In the genomic region with DNA sequence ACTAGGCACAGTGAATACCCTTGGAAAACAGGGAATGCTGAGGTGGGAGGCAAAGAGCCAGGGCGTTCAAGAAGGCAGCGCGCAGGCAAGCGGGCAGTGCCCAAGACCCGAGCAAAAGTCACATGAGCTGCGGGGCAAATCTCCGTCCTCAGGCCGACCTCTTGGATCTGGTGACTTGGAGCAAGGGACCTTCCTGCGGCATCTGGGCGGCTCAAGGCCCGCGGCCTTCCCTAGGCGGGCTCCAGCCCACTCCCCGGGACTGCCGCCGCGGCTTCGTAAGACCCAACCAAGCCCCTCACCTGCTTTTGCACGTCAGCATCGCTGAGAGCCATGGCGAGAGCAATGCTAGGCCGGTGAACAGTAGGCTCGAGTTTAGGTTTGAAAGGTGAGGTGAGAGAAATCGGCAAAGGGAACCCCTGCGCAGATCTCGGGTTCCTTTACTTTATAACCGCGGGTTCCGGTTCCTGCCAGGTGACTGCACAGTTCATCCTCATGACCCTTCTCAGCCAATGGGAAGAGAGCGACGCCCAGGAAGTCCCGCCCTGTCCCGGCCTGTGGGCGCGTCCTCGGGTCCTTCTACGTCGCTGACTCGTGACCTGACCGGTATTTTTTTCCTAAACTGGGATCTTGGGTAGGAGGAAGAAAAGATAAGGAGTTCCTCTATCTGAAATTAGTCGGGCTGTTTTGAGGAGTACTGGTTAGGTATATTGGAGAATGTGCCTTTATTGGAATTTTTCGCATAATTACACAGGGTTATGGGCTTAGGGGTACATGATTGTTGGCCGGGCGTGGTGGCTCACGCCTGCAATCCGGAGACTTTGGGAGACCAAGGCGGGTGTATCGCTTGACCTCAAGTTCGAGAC, we compare ENCODE assay signal across 8 cellular contexts. TPM values are rescaled to one million over a fixed set of nuclear protein-coding genes. Genes with fewer than 3 reads are reported as not detected.
DNase-seq lines count a peak whose midpoint lies in the region; ATAC-seq, FAIRE-seq and TF ChIP-seq lines count a peak whose summit lies in the region.

A gene (minus strand): TSS at position 446 of the 863 bp plus-strand sequence. CDS start 114 bp downstream, at position 332.

- TF ChIP-seq POLR2A in GM12892 (IDR thresholded peaks at IDR 0.05; ENCODE audit: low read depth, low read length) (peak; percentile 85), adrenal gland (IDR thresholded peaks at IDR 0.05) (peak; percentile 71 to 94), heart left ventricle (IDR thresholded peaks at IDR 0.05) (peak in 1 of 2 donors; percentile 74)

- no peaks in the 10 kb centered on the region for H3K27me3 Mint-ChIP-seq in type B pancreatic cell

- peak; percentile 83 for FAIRE-seq in GM12892 (lab: Jason Lieb, UNC)

- H3K9me3 ChIP-seq in adrenal gland (replicated peaks in 1 of 3) (no peaks in the 10 kb centered on the region), heart left ventricle (no peaks in the 10 kb centered on the region)

- ATAC-seq in HG02852 (IDR thresholded peaks at IDR 0.05; ENCODE audit: unreplicated experiment) (peak; percentile 99), heart left ventricle (peak; percentile 100)

- H3K27ac ChIP-seq in adrenal gland (peak within 1 kb of the TSS; percentile 84 to 98 (median 94)), heart left ventricle (peak within 1 kb of the TSS; percentile 77 to 96 (median 92))

- 0 to 1% (median 1%) methylated on average over 34 to 49 of the region's 49 CpGs for WGBS in adrenal gland, 4 donors
- WGBS in heart left ventricle, 4 donors = 0 to 1% (median 0%) methylated on average over 32 to 49 of the region's 49 CpGs

- DNase-seq in GM12892 (ENCODE audit: insufficient read length) = peak; percentile 91
- peak; percentile 91 for DNase-seq in NCI-H146 (lab: John Stamatoyannopoulos, UW)
- DNase-seq in T-helper 1 cell = peak; percentile 86 to 94 (median 91)
- DNase-seq in adrenal gland = peak; percentile 97 to 99 (median 98)
- peak; percentile 96 to 97 (median 97) for DNase-seq in heart left ventricle
- peak; percentile 97 for DNase-seq in pons (ENCODE audit: low spot score)
- DNase-seq in type B pancreatic cell (ENCODE audit: extremely low spot score, unreplicated experiment) = peak; percentile 94

- H3K27me3 ChIP-seq in adrenal gland = no peaks in the 10 kb centered on the region
- no peaks in the 10 kb centered on the region for H3K27me3 ChIP-seq in heart left ventricle

- intact Hi-C loops in adrenal gland (cut with DNase I) (no loop called here), heart left ventricle (cut with DNase I) (loop anchor here in 4 of 10 donors (1.0 to 10.0 kb wide), 4 partner anchors 10 to 64 kb away; a partner anchor contains a TSS)

- H3K4me1 Mint-ChIP-seq in type B pancreatic cell (ENCODE audit: unreplicated experiment) = no peaks in the 10 kb centered on the region

- peak within 1 kb of the TSS; percentile 86 to 99 (median 92) for H3K4me3 ChIP-seq in adrenal gland
- peak within 1 kb of the TSS; percentile 79 to 100 (median 93) for H3K4me3 ChIP-seq in heart left ventricle

- H3K36me3 ChIP-seq in adrenal gland (replicated peaks in 1 of 2) (no peaks in the 10 kb centered on the region), heart left ventricle (peaks cover 0 to 20% (median 10%) of the 10 kb centered on the region in 9 donors)

- peaks cover 4% of the 10 kb centered on the region for H3K36me3 Mint-ChIP-seq in type B pancreatic cell

- peaks cover 25 to 48% of the 10 kb centered on the region in 2 donors for H3K4me1 ChIP-seq in adrenal gland (replicated peaks in 1 of 2)
- peaks cover 0 to 39% (median 21%) of the 10 kb centered on the region in 12 donors for H3K4me1 ChIP-seq in heart left ventricle

- peak within 1 kb of the TSS; percentile 98 for H3K4me3 Mint-ChIP-seq in type B pancreatic cell

- H3K27ac Mint-ChIP-seq in type B pancreatic cell = peak within 1 kb of the TSS; percentile 99

- no peak for TF ChIP-seq CTCF in adrenal gland (IDR thresholded peaks at IDR 0.05)
- TF ChIP-seq CTCF in heart left ventricle (IDR thresholded peaks at IDR 0.05) = no peak
- no peak for TF ChIP-seq CTCF in type B pancreatic cell (conservative IDR thresholded peaks at IDR 0.05)

- H3K9me3 Mint-ChIP-seq in type B pancreatic cell = no peaks in the 10 kb centered on the region

RNA-seq across cellular contexts. Expression of the gene that starts here (rescaled TPM):
- polyA plus RNA-seq in GM12892 (2012; ENCODE audit: missing spikeins) = 96.7 TPM
- total RNA-seq in adrenal gland (100 to 1,000 TPM; 137 to 245 (median 184) TPM), heart left ventricle (100 to 1,000 TPM; 188 to 293 (median 222) TPM), type B pancreatic cell (ENCODE audit: low replicate concordance) (64.2 and 77.3 TPM in 2 replicates)
- polyA plus RNA-seq in adrenal gland (100 to 1,000 TPM in 1 of 3 donors, 10 to 100 TPM in 2; 88.1 to 388 (median 91.5) TPM), heart left ventricle (100 to 1,000 TPM; 126 to 333 TPM)

Comparison
In these comparisons a context has a peak if more than half of its experiments do, and no peak if none do; other contexts are left out.
1. Peak in every context shown above with its lines: DNase-seq, ATAC-seq, H3K4me3 ChIP-seq and H3K27ac ChIP-seq.